In genomic region chr17:39934324-39934723, GRCh38 we compare ENCODE assay signal across 1 cellular context.
TF ChIP-seq lines count a peak whose summit lies in the region.

No MANE protein-coding gene starts in this region.

TF ChIP-seq in HepG2, 621 proteins besides CTCF, POLR2A, EP300 and RAD21 (continued from another document and continues in another):
- TF ChIP-seq ZNF710 (CRISPR knock-in tag; IDR thresholded peaks at IDR 0.05; ENCODE audit: borderline replicate concordance) = no peak
- no peak for TF ChIP-seq HNRNPUL1 (IDR thresholded peaks at IDR 0.05; ENCODE audit: low read depth, low read length)
- no peak for TF ChIP-seq KDM5A (IDR thresholded peaks at IDR 0.05; ENCODE audit: borderline replicate concordance, low read length)
- TF ChIP-seq ARID5B (CRISPR knock-in tag; IDR thresholded peaks at IDR 0.05) = peak; percentile 29; the same call in 1 of the 2 replicates
- TF ChIP-seq NR2F1 (CRISPR knock-in tag; IDR thresholded peaks at IDR 0.05) = no peak
- no peak for TF ChIP-seq ZNF329 (CRISPR knock-in tag; IDR thresholded peaks at IDR 0.05; ENCODE audit: low read depth)
- no peak for TF ChIP-seq THAP7 (CRISPR knock-in tag; IDR thresholded peaks at IDR 0.05)
- peak; percentile 64 for TF ChIP-seq PAXIP1 (CRISPR knock-in tag; conservative IDR thresholded peaks at IDR 0.05)
- no peak for TF ChIP-seq ZNF292 (CRISPR knock-in tag; IDR thresholded peaks at IDR 0.05; ENCODE audit: borderline replicate concordance, low read depth)
- TF ChIP-seq JUND (CRISPR knock-in tag; IDR thresholded peaks at IDR 0.05) = no peak
- TF ChIP-seq ZNF891 (CRISPR knock-in tag; IDR thresholded peaks at IDR 0.05) = no peak
- no peak for TF ChIP-seq KDM5B (CRISPR knock-in tag; IDR thresholded peaks at IDR 0.05; ENCODE audit: borderline replicate concordance)
- peak; percentile 57 for TF ChIP-seq PHF21A (CRISPR knock-in tag; IDR thresholded peaks at IDR 0.05)
- TF ChIP-seq RARG (CRISPR knock-in tag; IDR thresholded peaks at IDR 0.05; ENCODE audit: low read depth) = no peak
- 0 out of 2 replicates have a peak, but pooled peaks have one; percentile 41 for TF ChIP-seq ZNF605 (CRISPR knock-in tag; IDR thresholded peaks at IDR 0.05)
- no peak for TF ChIP-seq PRPF4 (IDR thresholded peaks at IDR 0.05; ENCODE audit: low read depth, low read length, poor library complexity, severe bottlenecking)
- TF ChIP-seq PCBP2 (optimal IDR thresholded peaks at IDR 0.05; ENCODE audit: low read depth, low read length, poor library complexity, severe bottlenecking) = no peak
- TF ChIP-seq RFX1 (IDR thresholded peaks at IDR 0.05) = no peak
- TF ChIP-seq SOX13 (IDR thresholded peaks at IDR 0.05) = no peak
- peak in 1 of 2 experiments; percentile 56; a peak in 1 of 4 replicates for TF ChIP-seq SOX13 (CRISPR knock-in tag; conservative IDR thresholded peaks at IDR 0.05 in 1 of 2, IDR thresholded peaks at IDR 0.05 in 1 of 2)
- no peak for TF ChIP-seq SUZ12 (IDR thresholded peaks at IDR 0.05; ENCODE audit: low read depth, low read length)
- 0 out of 2 replicates have a peak, but pooled peaks have one; percentile 22 for TF ChIP-seq ZMYM4 (CRISPR knock-in tag; IDR thresholded peaks at IDR 0.05)
- TF ChIP-seq BCLAF1 (IDR thresholded peaks at IDR 0.05) = no peak
- TF ChIP-seq FOXO1 (CRISPR knock-in tag; IDR thresholded peaks at IDR 0.05) = peak; percentile 23; the same call in 1 of the 2 replicates
- TF ChIP-seq CC2D1A (CRISPR knock-in tag; IDR thresholded peaks at IDR 0.05) = no peak
- TF ChIP-seq NR2F6 (IDR thresholded peaks at IDR 0.05) = no peak
- 0 out of 2 replicates have a peak, but pooled peaks have one; percentile 16 for TF ChIP-seq NR2F6 (CRISPR knock-in tag; IDR thresholded peaks at IDR 0.05)
- no peak for TF ChIP-seq GMEB2 (CRISPR knock-in tag; IDR thresholded peaks at IDR 0.05; ENCODE audit: low read depth)
- no peak for TF ChIP-seq ZFP90 (CRISPR knock-in tag; IDR thresholded peaks at IDR 0.05; ENCODE audit: borderline replicate concordance)
- no peak for TF ChIP-seq ISL2 (CRISPR knock-in tag; IDR thresholded peaks at IDR 0.05)
- 0 out of 2 replicates have a peak, but pooled peaks have one; percentile 29 for TF ChIP-seq BCL6 (CRISPR knock-in tag; IDR thresholded peaks at IDR 0.05)
- TF ChIP-seq HNF1A (IDR thresholded peaks at IDR 0.05; ENCODE audit: low read depth) = no peak
- TF ChIP-seq HNF1A (CRISPR knock-in tag; IDR thresholded peaks at IDR 0.05; ENCODE audit: borderline replicate concordance) = no peak
- TF ChIP-seq ZNF180 (CRISPR knock-in tag; IDR thresholded peaks at IDR 0.05; ENCODE audit: borderline replicate concordance, low read depth) = no peak
- TF ChIP-seq FOXA1 (IDR thresholded peaks at IDR 0.05) = no peak
- TF ChIP-seq FOXA1 (CRISPR knock-in tag; IDR thresholded peaks at IDR 0.05) = no peak
- TF ChIP-seq MZF1 (CRISPR knock-in tag; IDR thresholded peaks at IDR 0.05; ENCODE audit: borderline replicate concordance) = no peak
- TF ChIP-seq ATF6 (CRISPR knock-in tag; conservative IDR thresholded peaks at IDR 0.05) = no peak
- no peak for TF ChIP-seq ZNF138 (CRISPR knock-in tag; IDR thresholded peaks at IDR 0.05; ENCODE audit: low read depth)
- TF ChIP-seq MTA3 (CRISPR knock-in tag; IDR thresholded peaks at IDR 0.05) = no peak
- no peak for TF ChIP-seq ZNF720 (CRISPR knock-in tag; IDR thresholded peaks at IDR 0.05)
